15 cellular contexts compared by ENCODE assay signal in genomic region chr11:134905513-134905912, GRCh38.
A peak's percentile ranks its signal among the peaks of the same experiment; 100 is the strongest.
DNase-seq lines count a peak whose midpoint lies in the region; ATAC-seq and TF ChIP-seq lines count a peak whose summit lies in the region.
"Had no signal": no experiment of that assay in that cellular context is flagged by ENCODE, and none has a peak within 500 bp of the region (broad histone marks: within the 10 kb centered on the region; RNA-seq: fewer than 3 reads in every experiment).

No MANE protein-coding gene starts in this region.

- no peak overlapping the region for H3K4me3 Mint-ChIP-seq in stimulated activated memory B cell treated with anti-CD40 and anti-IgM and Interleukin-4, amounts not matched to agents 10 μg/mL and 1 μg/mL and 100 μg/mL, for 72 hours
- no peak overlapping the region for H3K4me3 Mint-ChIP-seq in natural killer cell treated with Interleukin-12 subunit alpha and Interleukin-12 subunit beta and Interleukin-15 and Interleukin-18, amount 100 ng/mL, for 72 hours
- H3K4me3 Mint-ChIP-seq: GM23338, IgD-negative memory B cell had no signal

- WGBS in heart left ventricle, 4 donors, result 50 to 52% (median 52%) methylated on average over 2 of the region's 2 CpGs

- H3K36me3 ChIP-seq in heart left ventricle (no peaks in the 10 kb centered on the region), WERI-Rb-1 (no peaks in the 10 kb centered on the region)

- no peaks in the 10 kb centered on the region for H3K36me3 Mint-ChIP-seq in stimulated activated memory B cell treated with anti-CD40 and anti-IgM and Interleukin-4, amounts not matched to agents 10 μg/mL and 1 μg/mL and 100 μg/mL, for 72 hours
- no peaks in the 10 kb centered on the region for H3K36me3 Mint-ChIP-seq in natural killer cell treated with Interleukin-12 subunit alpha and Interleukin-12 subunit beta and Interleukin-15 and Interleukin-18, amount 100 ng/mL, for 72 hours

- H3K9me3 ChIP-seq in heart left ventricle (no peaks in the 10 kb centered on the region), WERI-Rb-1 (ENCODE audit: severe bottlenecking) (no peaks in the 10 kb centered on the region)
- H3K9me3 ChIP-seq: SK-N-SH had no signal

- DNase-seq in NCI-H1092 treated with DMSO at 0.1 percent for 48 hours (lab: John Stamatoyannopoulos, UW), result peak; percentile 88
- DNase-seq in NCI-H1092 (lab: John Stamatoyannopoulos, UW), result no peak
- DNase-seq in NCI-H1105 treated with DMSO at 0.1 percent for 48 hours (lab: John Stamatoyannopoulos, UW), result peak; percentile 66
- peak in 3 of 5 donors; percentile 39 to 55 (median 42) for DNase-seq in heart left ventricle
- DNase-seq in pons (ENCODE audit: low spot score), result peak; percentile 32
- no peak for DNase-seq in WERI-Rb-1
- no peak for DNase-seq in natural killer cell treated with Interleukin-12 subunit alpha and Interleukin-12 subunit beta and Interleukin-15 and Interleukin-18, amount 100 ng/mL, for 72 hours (ENCODE audit: low spot score)
- DNase-seq: NCI-H1436 treated with DMSO at 0.1 percent for 48 hours; NCI-H2171 treated with DMSO at 0.1 percent for 48 hours; NK-92 treated with Interleukin-12 subunit alpha and Interleukin-12 subunit beta, amount 100 ng/mL, for 24 hours; PC-3; SK-N-SH had no signal

- intact Hi-C loops in heart left ventricle (cut with DNase I), result no loop called here

- peaks cover 36% of the 10 kb centered on the region for H3K27me3 Mint-ChIP-seq in stimulated activated memory B cell treated with anti-CD40 and anti-IgM and Interleukin-4, amounts not matched to agents 10 μg/mL and 1 μg/mL and 100 μg/mL, for 72 hours
- peaks cover 12 to 21% of the 10 kb centered on the region in 2 donors for H3K27me3 Mint-ChIP-seq in natural killer cell treated with Interleukin-12 subunit alpha and Interleukin-12 subunit beta and Interleukin-15 and Interleukin-18, amount 100 ng/mL, for 72 hours

- no peaks in the 10 kb centered on the region for H3K4me1 Mint-ChIP-seq in stimulated activated memory B cell treated with anti-CD40 and anti-IgM and Interleukin-4, amounts not matched to agents 10 μg/mL and 1 μg/mL and 100 μg/mL, for 72 hours
- H3K4me1 Mint-ChIP-seq in natural killer cell treated with Interleukin-12 subunit alpha and Interleukin-12 subunit beta and Interleukin-15 and Interleukin-18, amount 100 ng/mL, for 72 hours (ENCODE audit: low read depth in 2 of 2), result no peaks in the 10 kb centered on the region
- H3K4me1 Mint-ChIP-seq: IgD-negative memory B cell had no signal

- H3K4me3 ChIP-seq in heart left ventricle (no peak overlapping the region), WERI-Rb-1 (ENCODE audit: low read depth, low read length) (no peak overlapping the region)
- H3K4me3 ChIP-seq: GM23338 had no signal

- H3K9me3 Mint-ChIP-seq in stimulated activated memory B cell treated with anti-CD40 and anti-IgM and Interleukin-4, amounts not matched to agents 10 μg/mL and 1 μg/mL and 100 μg/mL, for 72 hours, result no peaks in the 10 kb centered on the region
- no peaks in the 10 kb centered on the region for H3K9me3 Mint-ChIP-seq in natural killer cell treated with Interleukin-12 subunit alpha and Interleukin-12 subunit beta and Interleukin-15 and Interleukin-18, amount 100 ng/mL, for 72 hours
- H3K9me3 Mint-ChIP-seq: GM23338, IgD-negative memory B cell had no signal

- no peak for TF ChIP-seq POLR2A in heart left ventricle (IDR thresholded peaks at IDR 0.05)

- H3K4me1 ChIP-seq in heart left ventricle, result peaks cover 0 to 15% (median 0%) of the 10 kb centered on the region in 12 donors

- H3K27ac ChIP-seq in heart left ventricle (peak overlapping the region in 2 of 12 donors; percentile 19 to 32), WERI-Rb-1 (no peak overlapping the region)

- H3K27ac Mint-ChIP-seq in stimulated activated memory B cell treated with anti-CD40 and anti-IgM and Interleukin-4, amounts not matched to agents 10 μg/mL and 1 μg/mL and 100 μg/mL, for 72 hours, result no peak overlapping the region
- no peak overlapping the region for H3K27ac Mint-ChIP-seq in natural killer cell treated with Interleukin-12 subunit alpha and Interleukin-12 subunit beta and Interleukin-15 and Interleukin-18, amount 100 ng/mL, for 72 hours
- H3K27ac Mint-ChIP-seq: GM23338, IgD-negative memory B cell had no signal

- TF ChIP-seq CTCF in heart left ventricle (IDR thresholded peaks at IDR 0.05) (no peak), WERI-Rb-1 (IDR thresholded peaks at IDR 0.05; ENCODE audit: low read depth, low read length) (no peak)

- H3K27me3 ChIP-seq in heart left ventricle (peaks cover 0 to 13% (median 3%) of the 10 kb centered on the region in 9 donors), WERI-Rb-1 (ENCODE audit: insufficient read depth, low read depth, severe bottlenecking) (peaks cover 42% of the 10 kb centered on the region)

- peak; percentile 27 to 56 (median 40) for ATAC-seq in heart left ventricle
- no peak for ATAC-seq in stimulated activated memory B cell treated with anti-CD40 and anti-IgM and Interleukin-4, amounts not matched to agents 10 μg/mL and 1 μg/mL and 100 μg/mL, for 72 hours
- ATAC-seq in natural killer cell treated with Interleukin-12 subunit alpha and Interleukin-12 subunit beta and Interleukin-15 and Interleukin-18, amount 100 ng/mL, for 72 hours, result no peak
- ATAC-seq: GM23338, PC-3 had no signal

Comparison
In these comparisons a context has a peak if more than half of its experiments do, and no peak if none do; other contexts are left out.
1. DNase-seq: peak in NCI-H1092 treated with DMSO at 0.1 percent for 48 hours (single experiment), NCI-H1105 treated with DMSO at 0.1 percent for 48 hours (single experiment), heart left ventricle (3 of 5) and pons (single experiment); none in NCI-H1092 (single experiment), WERI-Rb-1 (single experiment) and natural killer cell treated with Interleukin-12 subunit alpha and Interleukin-12 subunit beta and Interleukin-15 and Interleukin-18, amount 100 ng/mL, for 72 hours (single experiment).
2. ATAC-seq: peak in heart left ventricle (4 of 4); none in stimulated activated memory B cell treated with anti-CD40 and anti-IgM and Interleukin-4, amounts not matched to agents 10 μg/mL and 1 μg/mL and 100 μg/mL, for 72 hours (single experiment) and natural killer cell treated with Interleukin-12 subunit alpha and Interleukin-12 subunit beta and Interleukin-15 and Interleukin-18, amount 100 ng/mL, for 72 hours (0 of 2).